ENCODE assay signal across 8 cellular contexts in the genomic region with DNA sequence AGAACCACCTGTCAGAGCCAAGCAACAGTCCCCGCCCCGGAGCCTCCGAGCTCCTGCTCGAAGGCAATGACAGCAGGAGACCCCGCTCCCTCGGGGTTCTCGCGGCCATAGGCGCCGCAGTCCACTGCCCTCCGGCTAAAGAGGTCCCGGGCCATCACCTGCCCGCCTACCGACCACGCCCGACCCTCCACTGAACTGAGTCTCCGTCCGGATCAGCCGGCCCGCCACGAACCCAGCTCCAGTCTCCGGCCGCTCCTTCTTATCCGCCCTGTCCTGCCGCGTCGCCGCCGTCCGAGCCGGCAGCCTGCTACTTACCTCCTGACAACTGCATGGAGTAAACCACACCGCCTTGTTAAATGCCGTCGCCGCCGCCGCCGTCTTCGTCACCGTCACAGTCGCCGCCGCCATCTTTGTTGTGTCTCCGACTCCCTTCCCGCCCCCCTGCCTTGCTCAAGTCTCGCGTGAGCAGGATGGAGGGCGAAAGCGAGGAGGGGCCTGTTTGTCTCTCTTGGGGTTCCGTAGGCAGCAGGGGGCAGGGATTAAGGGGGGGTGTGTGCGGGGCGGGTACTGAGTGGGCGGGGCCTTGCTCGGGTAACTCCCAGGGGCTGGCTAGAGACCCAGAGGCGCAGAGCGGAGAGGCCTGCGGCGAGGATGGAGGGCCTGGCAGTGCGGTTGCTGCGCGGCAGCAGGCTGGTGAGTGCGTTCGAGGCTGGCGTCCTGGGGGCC. TPM values are rescaled to one million over a fixed set of nuclear protein-coding genes. Genes with fewer than 3 reads are reported as not detected.
DNase-seq lines count a peak whose midpoint lies in the region; ATAC-seq, FAIRE-seq and TF ChIP-seq lines count a peak whose summit lies in the region.

A gene (plus strand): TSS at position 628 of the 726 bp plus-strand sequence. CDS start 24 bp downstream, at position 652.
A gene with protein sequence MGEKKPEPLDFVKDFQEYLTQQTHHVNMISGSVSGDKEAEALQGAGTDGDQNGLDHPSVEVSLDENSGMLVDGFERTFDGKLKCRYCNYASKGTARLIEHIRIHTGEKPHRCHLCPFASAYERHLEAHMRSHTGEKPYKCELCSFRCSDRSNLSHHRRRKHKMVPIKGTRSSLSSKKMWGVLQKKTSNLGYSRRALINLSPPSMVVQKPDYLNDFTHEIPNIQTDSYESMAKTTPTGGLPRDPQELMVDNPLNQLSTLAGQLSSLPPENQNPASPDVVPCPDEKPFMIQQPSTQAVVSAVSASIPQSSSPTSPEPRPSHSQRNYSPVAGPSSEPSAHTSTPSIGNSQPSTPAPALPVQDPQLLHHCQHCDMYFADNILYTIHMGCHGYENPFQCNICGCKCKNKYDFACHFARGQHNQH (minus strand): TSS at position 417 of the 726 bp plus-strand sequence. CDS start 10,170 bp downstream, outside the sequence.

- H3K9me3 ChIP-seq in AG04450 (ENCODE audit: control insufficient read depth, insufficient read depth, low read length): peaks cover 4% of the 10 kb centered on the region; the same call in 1 of the 2 replicates
- H3K9me3 ChIP-seq in breast epithelium: no peaks in the 10 kb centered on the region
- no peaks in the 10 kb centered on the region for H3K9me3 ChIP-seq in small intestine (ENCODE audit: control insufficient read depth, low read depth)

- H3K27ac ChIP-seq in AG04450 (ENCODE audit: low read depth, low read length) (peak within 1 kb of the TSS; percentile 73), VCaP (peak within 1 kb of the TSS; percentile 82), breast epithelium (peak within 1 kb of the TSS; percentile 95 to 97), small intestine (ENCODE audit: low read depth in 1 of 2, low read length in 1 of 2) (peak within 1 kb of the TSS; percentile 90 to 93)

- intact Hi-C loops in breast epithelium (cut with DNase I; ENCODE audit: low total_unique reads): no loop called here

- peak within 1 kb of the TSS; percentile 91 for H3K4me3 ChIP-seq in AG04450 (ENCODE audit: low read depth, low read length)
- peak within 1 kb of the TSS; percentile 87 to 99 (median 90) for H3K4me3 ChIP-seq in breast epithelium
- peak within 1 kb of the TSS; percentile 82 to 86 for H3K4me3 ChIP-seq in small intestine (ENCODE audit: low read depth in 1 of 2, low read length in 2 of 2)

- 0 to 1% (median 1%) methylated on average over 56 to 64 of the region's 64 CpGs for WGBS in small intestine, 3 donors

- CTCF ChIA-PET in AG04450 (lab: Charles Lee): interaction anchor here (1.5 to 2.1 kb wide), 3 partner anchors 27 to 125 kb away, joined by 3 to 24 read pairs (median 4); a partner anchor contains a TSS

- peak; percentile 88 for ATAC-seq in GM18907 (IDR thresholded peaks at IDR 0.05; ENCODE audit: unreplicated experiment)
- ATAC-seq in HG03139 (IDR thresholded peaks at IDR 0.05; ENCODE audit: unreplicated experiment): peak; percentile 83

- TF ChIP-seq POLR2A in breast epithelium (IDR thresholded peaks at IDR 0.05): peak; percentile 84

- H3K4me1 ChIP-seq in breast epithelium: peaks cover 0 to 26% of the 10 kb centered on the region in 2 donors
- H3K4me1 ChIP-seq in small intestine (ENCODE audit: control insufficient read depth in 2 of 2, insufficient read depth in 1 of 2, low read depth in 1 of 2, low read length in 1 of 2): peaks cover 2 to 12% of the 10 kb centered on the region in 2 donors

- DNase-seq in AG04450 (ENCODE audit: low read depth, low spot score): peak; percentile 95
- peak; percentile 57 for DNase-seq in NCI-H2196 treated with DMSO at 0.1 percent for 48 hours (lab: John Stamatoyannopoulos, UW; ENCODE audit: unreplicated experiment)
- peak; percentile 97 for DNase-seq in breast epithelium (ENCODE audit: low spot score in 2 of 2)
- peak; percentile 99 for DNase-seq in iPS-NIHi11 (ENCODE audit: low spot score)
- DNase-seq in small intestine: peak; percentile 99

- H3K27me3 ChIP-seq in AG04450 (ENCODE audit: control insufficient read depth, insufficient read depth, low read length): no peaks in the 10 kb centered on the region
- no peaks in the 10 kb centered on the region for H3K27me3 ChIP-seq in breast epithelium
- H3K27me3 ChIP-seq in small intestine (ENCODE audit: control insufficient read depth in 2 of 2, insufficient read depth in 2 of 2, low read length in 2 of 2): no peaks in the 10 kb centered on the region

- FAIRE-seq in small intestine (lab: Jason Lieb, UNC): no peak

- H3K36me3 ChIP-seq in breast epithelium (no peaks in the 10 kb centered on the region), small intestine (ENCODE audit: control insufficient read depth in 2 of 2, insufficient read depth in 2 of 2, low read length in 2 of 2) (no peaks in the 10 kb centered on the region)

- TF ChIP-seq CTCF in AG04450 (IDR thresholded peaks at IDR 0.05; ENCODE audit: low read depth, low read length) (no peak), VCaP (conservative IDR thresholded peaks at IDR 0.05) (no peak), breast epithelium (IDR thresholded peaks at IDR 0.05) (no peak)

- POLR2A ChIA-PET in AG04450 (lab: Yijun Ruan, JAX): interaction anchor here (0.5 to 1.4 kb wide), 4 partner anchors 9 to 54 kb away, joined by 3 to 11 read pairs (median 5); a partner anchor contains a TSS

RNA-seq across cellular contexts. Expression of the first gene that starts in this region (rescaled TPM):
- 12.5 and 16.1 TPM in 2 replicates for polyA plus RNA-seq in AG04450 (2011; rRNA removed)
- polyA minus RNA-seq in AG04450 (2011; rRNA and poly(A)+ RNA removed): 6.3 and 8.7 TPM in 2 replicates
- 10 to 100 TPM; 22.6 to 32.4 (median 31.8) TPM for total RNA-seq in breast epithelium
- 10 to 100 TPM in 2 of 3 donors, 1 to 10 TPM in 1; 7.7 to 26.4 (median 12.4) TPM for polyA plus RNA-seq in small intestine

RNA-seq across cellular contexts. Expression of the second gene that starts in this region (rescaled TPM):
- polyA plus RNA-seq in AG04450 (2011; rRNA removed) (6.6 and 7.8 TPM in 2 replicates), small intestine (10 to 100 TPM in 1 of 3 donors, 1 to 10 TPM in 2; 5.1 to 17.0 (median 7.0) TPM)
- polyA minus RNA-seq in AG04450 (2011; rRNA and poly(A)+ RNA removed): 4.7 and 6.3 TPM in 2 replicates
- 10 to 100 TPM; 10.5 to 17.7 (median 13.3) TPM for total RNA-seq in breast epithelium

Comparison
In these comparisons a context has a peak if more than half of its experiments do, and no peak if none do; other contexts are left out.
1. Peak in every context shown above with its lines: DNase-seq, ATAC-seq, H3K4me3 ChIP-seq and H3K27ac ChIP-seq.